In the genomic region with DNA sequence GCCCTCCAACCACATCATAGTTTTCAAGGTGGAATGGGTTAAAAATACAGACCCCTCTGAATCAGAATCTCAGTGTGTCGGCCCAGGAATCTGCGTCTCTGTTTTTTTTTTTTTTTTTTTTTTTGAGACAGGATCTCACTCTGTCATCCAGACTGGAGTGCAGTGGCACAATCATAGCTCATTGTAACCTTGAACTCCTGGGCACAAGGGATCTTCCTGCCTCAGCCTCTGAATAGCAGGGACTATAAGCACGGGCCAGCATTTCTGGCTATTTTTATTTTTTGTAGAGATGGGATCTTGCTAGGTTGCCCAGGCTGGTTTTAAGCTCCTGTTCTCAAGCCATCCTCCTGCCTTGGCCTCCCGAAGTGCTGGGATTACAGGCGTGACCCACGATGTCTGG, we compare ENCODE assay signal across 21 cellular contexts. TPM values are rescaled to one million over a fixed set of nuclear protein-coding genes. Genes with fewer than 3 reads are reported as not detected.
DNase-seq lines count a peak whose midpoint lies in the region; ATAC-seq and TF ChIP-seq lines count a peak whose summit lies in the region.
"Had no signal": no experiment of that assay in that cellular context is flagged by ENCODE, and none has a peak within 500 bp of the region (broad histone marks: within the 10 kb centered on the region; RNA-seq: fewer than 3 reads in every experiment).

No MANE protein-coding gene starts in this region.

- no peaks in the 10 kb centered on the region for H3K9me3 ChIP-seq in CD4-positive, CD25-positive, alpha-beta regulatory T cell (ENCODE audit: control insufficient read depth in 2 of 2, low read length in 2 of 2)
- no peaks in the 10 kb centered on the region for H3K9me3 ChIP-seq in CD8-positive, alpha-beta T cell (ENCODE audit: low read length)
- H3K9me3 ChIP-seq in adrenal gland (replicated peaks in 1 of 3): no peaks in the 10 kb centered on the region
- H3K9me3 ChIP-seq: Caco-2 had no signal

- no peaks in the 10 kb centered on the region for H3K27me3 ChIP-seq in CD4-positive, CD25-positive, alpha-beta regulatory T cell (ENCODE audit: control insufficient read depth, insufficient read depth, low read length)
- H3K27me3 ChIP-seq in CD8-positive, alpha-beta T cell (ENCODE audit: insufficient read depth, low read length): no peaks in the 10 kb centered on the region
- no peaks in the 10 kb centered on the region for H3K27me3 ChIP-seq in adrenal gland
- H3K27me3 ChIP-seq: BLaER1 had no signal

- no peak overlapping the region for H3K4me3 Mint-ChIP-seq in CD4-positive, CD25-positive, alpha-beta regulatory T cell
- no peak overlapping the region for H3K4me3 Mint-ChIP-seq in CD8-positive, alpha-beta T cell
- no peak overlapping the region for H3K4me3 Mint-ChIP-seq in nephron
- H3K4me3 Mint-ChIP-seq: B cell; CD4-positive, alpha-beta T cell; H9 had no signal

- H3K27ac ChIP-seq in CD4-positive, CD25-positive, alpha-beta regulatory T cell (ENCODE audit: insufficient read depth, low read length, poor library complexity, severe bottlenecking): no peak overlapping the region
- no peak overlapping the region for H3K27ac ChIP-seq in CD8-positive, alpha-beta T cell (ENCODE audit: low read depth, low read length)
- H3K27ac ChIP-seq in adrenal gland: no peak overlapping the region
- H3K27ac ChIP-seq: BLaER1, C4-2B, GM23248 had no signal

- TF ChIP-seq CTCF in CD8-positive, alpha-beta T cell (IDR thresholded peaks at IDR 0.05): no peak
- no peak for TF ChIP-seq CTCF in adrenal gland (IDR thresholded peaks at IDR 0.05)
- no peak for TF ChIP-seq CTCF in nephron (IDR thresholded peaks at IDR 0.05; ENCODE audit: unreplicated experiment in 3 of 3)

- H3K4me3 ChIP-seq in CD4-positive, CD25-positive, alpha-beta regulatory T cell (ENCODE audit: low read depth, low read length): no peak overlapping the region
- H3K4me3 ChIP-seq in CD8-positive, alpha-beta T cell (ENCODE audit: low read depth, low read length): no peak overlapping the region
- no peak overlapping the region for H3K4me3 ChIP-seq in adrenal gland
- H3K4me3 ChIP-seq: BLaER1, GM12878, GM23248 had no signal

- no peak for TF ChIP-seq POLR2A in adrenal gland (IDR thresholded peaks at IDR 0.05)

- peak overlapping the region in 2 of 3 donors; percentile 41 to 76 for H3K27ac Mint-ChIP-seq in CD4-positive, CD25-positive, alpha-beta regulatory T cell
- H3K27ac Mint-ChIP-seq in CD8-positive, alpha-beta T cell: peak overlapping the region; percentile 64
- peak overlapping the region in 2 of 3 experiments; percentile 44 to 70 for H3K27ac Mint-ChIP-seq in nephron
- H3K27ac Mint-ChIP-seq: B cell; CD4-positive, alpha-beta T cell; H9 had no signal

- peaks cover 28% of the 10 kb centered on the region for H3K36me3 Mint-ChIP-seq in CD4-positive, CD25-positive, alpha-beta regulatory T cell
- H3K36me3 Mint-ChIP-seq in CD8-positive, alpha-beta T cell: peaks cover 72% of the 10 kb centered on the region
- H3K36me3 Mint-ChIP-seq in nephron (ENCODE audit: low read depth): peaks cover 24% of the 10 kb centered on the region

- DNase-seq in CD4-positive, CD25-positive, alpha-beta regulatory T cell: no peak
- no peak for DNase-seq in CD8-positive, alpha-beta T cell
- DNase-seq in adrenal gland (peak in 4 of 7 donors; percentile 36 to 56 (median 46)), sciatic nerve (ENCODE audit: low spot score) (no peak), NCI-H2227 treated with DMSO at 0.1 percent for 48 hours (lab: John Stamatoyannopoulos, UW) (no peak), medulla oblongata (ENCODE audit: extremely low spot score) (no peak)
- DNase-seq in stimulated activated CD8-positive, alpha-beta memory T cell treated with anti-CD3 and anti-CD28 coated beads, Interleukin-4, amount 100 ng/mL, for 48 hours: no peak
- DNase-seq: Caco-2; CD4-positive, alpha-beta T cell; DMS 273 treated with DMSO at 0.1 percent for 48 hours; DMS79; EL; GDM1; GM23248; H9 had no signal

- intact Hi-C loops in CD8-positive, alpha-beta T cell (cut with DNase I, micrococcal nuclease): no loop called here
- intact Hi-C loops in adrenal gland (cut with DNase I): no loop called here
- intact Hi-C loops in sciatic nerve (cut with DNase I): no loop called here

- CTCF ChIA-PET in CD8-positive, alpha-beta T cell (lab: Charles Lee): interaction anchor here (1.3 kb wide), 1 partner anchor 10 kb away, joined by 4 read pairs; no protein-coding TSS in a partner anchor

- peaks cover 41% of the 10 kb centered on the region for H3K36me3 ChIP-seq in CD4-positive, CD25-positive, alpha-beta regulatory T cell (ENCODE audit: control insufficient read depth, insufficient read depth, low read length)
- peaks cover 16% of the 10 kb centered on the region for H3K36me3 ChIP-seq in CD8-positive, alpha-beta T cell (ENCODE audit: insufficient read depth, low read length)
- H3K36me3 ChIP-seq in adrenal gland (replicated peaks in 1 of 2): no peaks in the 10 kb centered on the region

- 57 to 65% (median 62%) methylated on average over 6 of the region's 6 CpGs for WGBS in adrenal gland, 4 donors

- ATAC-seq in CD4-positive, CD25-positive, alpha-beta regulatory T cell (ENCODE audit: low read depth in 2 of 2): no peak
- ATAC-seq in CD8-positive, alpha-beta T cell: no peak
- ATAC-seq in sciatic nerve: no peak
- ATAC-seq: GM12878, HCT116 had no signal

- no peaks in the 10 kb centered on the region for H3K27me3 Mint-ChIP-seq in CD4-positive, CD25-positive, alpha-beta regulatory T cell
- no peaks in the 10 kb centered on the region for H3K27me3 Mint-ChIP-seq in CD8-positive, alpha-beta T cell (ENCODE audit: low read depth)
- H3K27me3 Mint-ChIP-seq in nephron (ENCODE audit: low read depth): no peaks in the 10 kb centered on the region
- H3K27me3 Mint-ChIP-seq: B cell; CD4-positive, alpha-beta T cell had no signal

- H3K4me1 Mint-ChIP-seq in CD4-positive, CD25-positive, alpha-beta regulatory T cell: peaks cover 8 to 78% (median 44%) of the 10 kb centered on the region in 4 donors
- H3K4me1 Mint-ChIP-seq in CD8-positive, alpha-beta T cell (ENCODE audit: low read depth): peaks cover 61% of the 10 kb centered on the region
- H3K4me1 Mint-ChIP-seq in nephron: peaks cover 30% of the 10 kb centered on the region

- POLR2A ChIA-PET in CD8-positive, alpha-beta T cell (lab: Charles Lee): interaction anchor here (0.6 kb wide), 1 partner anchor 1943 kb away, joined by 3 read pairs; no protein-coding TSS in a partner anchor

- H3K4me1 ChIP-seq in CD4-positive, CD25-positive, alpha-beta regulatory T cell (ENCODE audit: control insufficient read depth, insufficient read depth, low read length, poor library complexity, severe bottlenecking): peaks cover 13% of the 10 kb centered on the region
- H3K4me1 ChIP-seq in CD8-positive, alpha-beta T cell (ENCODE audit: insufficient read depth, low read length): peaks cover 8% of the 10 kb centered on the region
- H3K4me1 ChIP-seq in adrenal gland (replicated peaks in 1 of 2): no peaks in the 10 kb centered on the region

- no peaks in the 10 kb centered on the region for H3K9me3 Mint-ChIP-seq in CD4-positive, CD25-positive, alpha-beta regulatory T cell
- no peaks in the 10 kb centered on the region for H3K9me3 Mint-ChIP-seq in CD8-positive, alpha-beta T cell
- no peaks in the 10 kb centered on the region for H3K9me3 Mint-ChIP-seq in nephron
- H3K9me3 Mint-ChIP-seq: CD4-positive, alpha-beta T cell had no signal

RNA-seq across cellular contexts. Expression of gene MIAT, which starts 28.2 kb away (rescaled TPM):
- total RNA-seq in CD4-positive, CD25-positive, alpha-beta regulatory T cell: 305 TPM
- 1 to 10 TPM; 1.4 to 3.1 (median 2.4) TPM for polyA plus RNA-seq in CD4-positive, CD25-positive, alpha-beta regulatory T cell
- 10 to 100 TPM; 80.9 to 81.6 TPM for total RNA-seq in CD8-positive, alpha-beta T cell
- total RNA-seq in adrenal gland (10 to 100 TPM in 2 of 8 donors, 1 to 10 TPM in 4, under 1 TPM in 2; 0.18 to 11.4 (median 1.5) TPM), sciatic nerve (2.7 TPM)
- polyA plus RNA-seq in adrenal gland: 10 to 100 TPM in 1 of 3 donors, 1 to 10 TPM in 2; 4.6 to 23.9 (median 7.0) TPM

Comparison
In these comparisons a context has a peak if more than half of its experiments do, and no peak if none do; other contexts are left out.
1. DNase-seq: peak in adrenal gland (4 of 7); none in CD4-positive, CD25-positive, alpha-beta regulatory T cell (0 of 3), CD8-positive, alpha-beta T cell (0 of 7), sciatic nerve (single experiment), NCI-H2227 treated with DMSO at 0.1 percent for 48 hours (single experiment), stimulated activated CD8-positive, alpha-beta memory T cell treated with anti-CD3 and anti-CD28 coated beads, Interleukin-4, amount 100 ng/mL, for 48 hours (single experiment) and medulla oblongata (single experiment).
2. RNA of gene MIAT, which starts 28.2 kb away (total RNA-seq): 305 TPM in CD4-positive, CD25-positive, alpha-beta regulatory T cell (single experiment) and 80.9 to 81.6 TPM in CD8-positive, alpha-beta T cell; 2.7 TPM in sciatic nerve (single experiment) and 0.18 to 11.4 TPM in adrenal gland; every median in the first group is over 4 times any median in the second.
3. Peak in every context shown above with its lines, with median percentiles within 50 percentile points of each other: H3K27ac Mint-ChIP-seq.